8 cellular contexts compared by ENCODE assay signal in genomic region chr2:231612199-231613053, GRCh38. TPM values are rescaled to one million over a fixed set of nuclear protein-coding genes. Genes with fewer than 3 reads are reported as not detected.
DNase-seq lines count a peak whose midpoint lies in the region; ATAC-seq and TF ChIP-seq lines count a peak whose summit lies in the region.

No MANE protein-coding gene starts in this region.

- H3K27me3 Mint-ChIP-seq in activated CD4-positive, alpha-beta T cell treated with anti-CD3 and anti-CD28 coated beads for 36 hours, result no peaks in the 10 kb centered on the region
- H3K27me3 Mint-ChIP-seq in chondrocyte (ENCODE audit: low read depth), result no peaks in the 10 kb centered on the region

- CTCF ChIA-PET in activated CD4-positive, alpha-beta T cell treated with anti-CD3 and anti-CD28 coated beads for 36 hours (lab: Charles Lee), result interaction anchor here (0.6 to 10.3 kb wide), 23 partner anchors 9 to 703 kb away, joined by 3 to 161 read pairs (median 4); partner anchors contain the start of gene PTMA

- ATAC-seq in GM18867 (IDR thresholded peaks at IDR 0.05; ENCODE audit: unreplicated experiment) (peak; percentile 49), HG03175 (IDR thresholded peaks at IDR 0.05; ENCODE audit: unreplicated experiment) (peak; percentile 38), left lobe of liver (peak; percentile 83)
- ATAC-seq in activated CD4-positive, alpha-beta T cell treated with anti-CD3 and anti-CD28 coated beads for 36 hours, result peak; percentile 67

- DNase-seq in AG08395 (ENCODE audit: low spot score) (peak; percentile 98), NCI-H345 treated with DMSO at 0.1 percent for 48 hours (lab: John Stamatoyannopoulos, UW; ENCODE audit: unreplicated experiment) (peak; percentile 71), chondrocyte (ENCODE audit: low spot score) (no peak), left lobe of liver (ENCODE audit: low spot score) (peak; percentile 83)
- peak; percentile 99 for DNase-seq in activated CD4-positive, alpha-beta T cell treated with anti-CD3 and anti-CD28 coated beads for 36 hours
- DNase-seq in stimulated activated CD4-positive, alpha-beta T cell treated with anti-CD3 and anti-CD28 coated beads, Interleukin-2, amount 100 ng/mL, for 24 hours, result peak; percentile 96 to 97

- peak overlapping the region; percentile 98 for H3K27ac Mint-ChIP-seq in activated CD4-positive, alpha-beta T cell treated with anti-CD3 and anti-CD28 coated beads for 36 hours
- peak overlapping the region; percentile 98 for H3K27ac Mint-ChIP-seq in chondrocyte (ENCODE audit: unreplicated experiment)

- H3K36me3 Mint-ChIP-seq in activated CD4-positive, alpha-beta T cell treated with anti-CD3 and anti-CD28 coated beads for 36 hours (ENCODE audit: low read depth), result no peaks in the 10 kb centered on the region
- H3K36me3 Mint-ChIP-seq in chondrocyte (ENCODE audit: low read depth), result no peaks in the 10 kb centered on the region

- no peaks in the 10 kb centered on the region for H3K9me3 Mint-ChIP-seq in activated CD4-positive, alpha-beta T cell treated with anti-CD3 and anti-CD28 coated beads for 36 hours (ENCODE audit: low read depth)
- no peaks in the 10 kb centered on the region for H3K9me3 Mint-ChIP-seq in chondrocyte (ENCODE audit: low read depth)

- intact Hi-C loops in activated CD4-positive, alpha-beta T cell treated with anti-CD3 and anti-CD28 coated beads for 36 hours (cut with DNase I, micrococcal nuclease), result loop anchor here (1.0 to 5.0 kb wide), 16 partner anchors 8 to 1085 kb away; partner anchors contain the start of genes PDE6D (in 2 of the 2), COPS7B (in 1 of the 2), DIS3L2 (in 1 of the 2) and GIGYF2 (in 1 of the 2)

- POLR2A ChIA-PET in activated CD4-positive, alpha-beta T cell treated with anti-CD3 and anti-CD28 coated beads for 36 hours (lab: Charles Lee), result interaction anchor here (0.7 to 4.9 kb wide), 13 partner anchors 10 to 160 kb away, joined by 3 to 104 read pairs (median 4); partner anchors contain the start of genes NCL and PTMA

- H3K4me3 Mint-ChIP-seq in activated CD4-positive, alpha-beta T cell treated with anti-CD3 and anti-CD28 coated beads for 36 hours, result peak overlapping the region; percentile 77
- H3K4me3 Mint-ChIP-seq in chondrocyte (ENCODE audit: unreplicated experiment), result no peak overlapping the region

- H3K4me1 Mint-ChIP-seq in activated CD4-positive, alpha-beta T cell treated with anti-CD3 and anti-CD28 coated beads for 36 hours, result peaks cover 52% of the 10 kb centered on the region
- H3K4me1 Mint-ChIP-seq in chondrocyte (ENCODE audit: low read depth), result peaks cover 36% of the 10 kb centered on the region

- peak; percentile 100 for TF ChIP-seq CTCF in chondrocyte (IDR thresholded peaks at IDR 0.05)

RNA-seq across cellular contexts. Expression of gene TEX44, which starts 19.8 kb away (rescaled TPM):
- not detected for total RNA-seq in activated CD4-positive, alpha-beta T cell treated with anti-CD3 and anti-CD28 coated beads for 36 hours
- not detected in 3 replicates for total RNA-seq in chondrocyte
- not detected for total RNA-seq in left lobe of liver
